16 cellular contexts compared by ENCODE assay signal in the genomic region with DNA sequence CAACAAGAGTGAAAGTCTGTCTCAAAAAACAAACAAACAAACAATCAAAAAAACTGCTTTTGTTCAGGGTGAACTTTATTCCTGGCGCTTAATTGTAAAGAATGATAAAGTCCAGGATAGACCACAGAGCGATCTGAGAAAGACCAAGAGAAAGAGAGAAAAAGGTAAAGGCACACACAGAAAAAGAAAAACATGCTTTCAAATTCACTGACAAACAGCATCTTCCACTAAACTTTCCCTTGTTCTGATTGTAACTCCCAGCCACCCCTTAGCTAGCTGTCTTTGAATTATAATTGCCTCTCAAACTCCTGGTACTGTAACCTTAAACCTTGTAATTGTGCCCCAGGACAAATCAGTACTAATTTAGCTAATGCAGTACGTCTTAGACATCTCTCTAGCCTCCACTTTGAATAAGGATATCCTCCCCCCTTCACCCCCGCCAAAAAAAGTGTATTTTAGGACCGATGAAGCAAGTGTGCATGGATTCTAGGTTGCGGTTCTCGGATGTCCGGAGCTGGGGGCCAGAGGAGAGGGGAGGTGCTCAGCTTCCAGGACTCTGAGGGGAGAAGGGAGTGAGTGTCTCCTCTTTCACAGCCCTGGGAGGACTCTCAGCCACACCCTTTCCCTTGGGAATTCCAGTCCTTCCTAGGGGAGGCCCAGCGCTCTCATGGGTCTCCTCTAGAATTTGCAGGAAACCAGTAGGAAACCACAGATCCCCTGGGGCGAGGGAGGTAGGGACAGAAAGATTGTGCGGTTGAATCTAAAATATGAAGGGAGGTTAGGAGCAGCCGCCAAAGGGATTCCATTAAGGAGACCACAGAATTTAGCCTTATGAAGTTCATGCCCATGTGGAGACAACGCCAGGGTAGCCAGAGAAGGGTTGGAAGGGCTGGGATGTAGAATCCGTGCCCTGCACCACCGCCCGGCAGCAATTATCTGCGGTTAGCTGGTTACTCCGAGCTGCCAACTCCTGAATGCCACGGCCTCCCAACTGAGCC. TPM values are rescaled to one million over a fixed set of nuclear protein-coding genes. Genes with fewer than 3 reads are reported as not detected.
A peak's percentile ranks its signal among the peaks of the same experiment; 100 is the strongest.
DNase-seq lines count a peak whose midpoint lies in the region; ATAC-seq lines count a peak whose summit lies in the region.
"Had no signal": no experiment of that assay in that cellular context is flagged by ENCODE, and none has a peak within 500 bp of the region (broad histone marks: within the 10 kb centered on the region; RNA-seq: fewer than 3 reads in every experiment).

No MANE protein-coding gene starts in this region.

- no peak overlapping the region for H2AK5ac ChIP-seq in trophoblast cell (ENCODE audit: low read length)

- in situ Hi-C loops in G401 (cut with HindIII; ENCODE audit: low sequenced_read_pairs), result no loop called here

- H4K91ac ChIP-seq in trophoblast cell (ENCODE audit: low read depth, low read length), result no peak overlapping the region

- no peak overlapping the region for H3K4me2 ChIP-seq in trophoblast cell (ENCODE audit: low read length)

- no CpG with 5 or more reads among the region's 19 CpGs for WGBS in trophoblast cell (ENCODE audit: extremely low coverage, insufficient coverage, insufficient read length)

- no peaks in the 10 kb centered on the region for H3K27me3 ChIP-seq in trophoblast cell (ENCODE audit: insufficient read depth, low read length)

- no peak overlapping the region for H2BK120ac ChIP-seq in trophoblast cell (ENCODE audit: insufficient read depth, low read length, poor library complexity)

- H3K4me1 ChIP-seq in trophoblast cell (ENCODE audit: control insufficient read depth in 1 of 2, insufficient read depth in 2 of 2, low read length in 2 of 2), result peaks cover 2 to 6% of the 10 kb centered on the region in 2 experiments

- H3K36me3 ChIP-seq in trophoblast cell (ENCODE audit: control insufficient read depth in 1 of 2, insufficient read depth in 2 of 2, low read length in 2 of 2), result no peaks in the 10 kb centered on the region

- no peak overlapping the region for H4K8ac ChIP-seq in trophoblast cell (ENCODE audit: low read depth, low read length)

- H3K14ac ChIP-seq in trophoblast cell (ENCODE audit: low read length), result no peak overlapping the region

- no peak overlapping the region for H3K9ac ChIP-seq in trophoblast cell (ENCODE audit: low read length)

- H2BK5ac ChIP-seq in trophoblast cell (ENCODE audit: low read depth, low read length, poor library complexity), result no peak overlapping the region

- no peak overlapping the region for H3K4me3 ChIP-seq in trophoblast cell (ENCODE audit: low read depth, low read length)
- H3K4me3 ChIP-seq: lung had no signal

- H3K18ac ChIP-seq in trophoblast cell (ENCODE audit: low read length), result no peak overlapping the region

- no peaks in the 10 kb centered on the region for H3K79me1 ChIP-seq in trophoblast cell (ENCODE audit: low read length)

- no peak overlapping the region for H3K23ac ChIP-seq in trophoblast cell (ENCODE audit: low read length)

- H2AFZ ChIP-seq in trophoblast cell (ENCODE audit: insufficient read depth, low read length, poor library complexity), result no peak overlapping the region

- H3K4ac ChIP-seq in trophoblast cell (ENCODE audit: low read depth, low read length), result no peak overlapping the region

- H4K12ac ChIP-seq in trophoblast cell (ENCODE audit: low read depth, low read length), result peak overlapping the region; percentile 38

- no peaks in the 10 kb centered on the region for H3K9me3 ChIP-seq in trophoblast cell (ENCODE audit: insufficient read depth, low read depth, low read length)

- no peaks in the 10 kb centered on the region for H3K79me2 ChIP-seq in trophoblast cell (ENCODE audit: control insufficient read depth, insufficient read depth, low read length, poor library complexity)

- DNase-seq in G401 (ENCODE audit: low spot score) (peak; percentile 60), M059J (ENCODE audit: low read depth) (peak; percentile 89), cerebellum (ENCODE audit: low spot score) (peak; percentile 39), trophoblast cell (no peak), NCI-H146 (lab: John Stamatoyannopoulos, UW) (no peak), DMS114 treated with DMSO at 0.1 percent for 48 hours (lab: John Stamatoyannopoulos, UW; ENCODE audit: unreplicated experiment) (no peak)
- DNase-seq: activated CD4-positive, alpha-beta T cell treated with anti-CD3 and anti-CD28 coated beads for 1 hour; activated T-cell treated with anti-CD3 and anti-CD28 coated beads, Interleukin-2, amount 50 U/mL, for 1 hour; CD4-positive, alpha-beta memory T cell; NCI-H1092 treated with DMSO at 0.1 percent for 48 hours; T-helper 2 cell had no signal

- no peak overlapping the region for H2BK12ac ChIP-seq in trophoblast cell (ENCODE audit: low read length)

- ATAC-seq in HG03159 (IDR thresholded peaks at IDR 0.05; ENCODE audit: unreplicated experiment) (no peak), GM18909 (IDR thresholded peaks at IDR 0.05; ENCODE audit: poor library complexity, unreplicated experiment) (no peak)
- ATAC-seq: stimulated activated memory B cell treated with anti-CD40 and anti-IgM and Interleukin-4, amounts not matched to agents 10 μg/mL and 1 μg/mL and 100 μg/mL, for 72 hours had no signal

- no peak overlapping the region for H3K27ac ChIP-seq in trophoblast cell (ENCODE audit: low read depth, low read length)

RNA-seq across cellular contexts. Expression of a gene that starts 19.7 kb away (rescaled TPM):
- total RNA-seq in G401 (2014; rRNA removed; shearing (Covaris generic)), result not detected in 2 replicates
- total RNA-seq in M059J (2014; rRNA removed; shearing (Covaris generic)), result not detected in 2 replicates
- total RNA-seq in cerebellum, result 77.1 TPM
- polyA plus RNA-seq in trophoblast cell (2013), result 0.01 TPM in 1 of 2 replicates, not detected in the other
- polyA plus RNA-seq: CD4-positive, alpha-beta memory T cell; fibroblast of lung had no signal

Comparison
In these comparisons a context has a peak if more than half of its experiments do, and no peak if none do; other contexts are left out.
1. DNase-seq: peak in G401 (single experiment), M059J (single experiment) and cerebellum (single experiment); none in trophoblast cell (0 of 2), NCI-H146 (single experiment) and DMS114 treated with DMSO at 0.1 percent for 48 hours (single experiment).
2. RNA of a gene that starts 19.7 kb away (total RNA-seq): 77.1 TPM in cerebellum (single experiment); not detected in G401 and not detected in M059J; every median in the first group is over 10 times any median in the second.